10 cellular contexts compared by ENCODE assay signal in the genomic region with DNA sequence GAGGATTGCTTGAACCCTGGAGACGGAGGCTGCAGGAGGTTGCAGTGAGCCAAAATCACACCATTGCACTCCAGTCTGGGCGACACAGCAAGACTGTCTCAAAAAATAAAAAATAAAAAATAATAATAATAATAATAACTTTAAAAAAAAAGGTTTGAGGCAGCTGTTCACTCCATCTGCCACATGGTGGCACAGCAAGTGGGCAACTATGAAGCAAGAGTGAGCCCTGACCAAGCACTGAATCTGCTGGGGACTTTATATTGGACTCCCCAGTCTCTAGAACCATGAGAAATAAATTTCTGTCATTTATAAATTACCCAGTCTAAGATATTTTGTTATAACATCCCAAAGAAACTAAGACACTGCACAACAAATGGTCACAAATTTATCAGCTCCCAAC. TPM values are rescaled to one million over a fixed set of nuclear protein-coding genes. Genes with fewer than 3 reads are reported as not detected.
DNase-seq lines count a peak whose midpoint lies in the region; TF ChIP-seq lines count a peak whose summit lies in the region.
"Had no signal": no experiment of that assay in that cellular context is flagged by ENCODE, and none has a peak within 500 bp of the region (broad histone marks: within the 10 kb centered on the region; RNA-seq: fewer than 3 reads in every experiment).

No MANE protein-coding gene starts in this region.

- peak; percentile 15 to 25 for DNase-seq in AML-193 (lab: John Stamatoyannopoulos, UW)
- peak; percentile 42 for DNase-seq in HT-29 (ENCODE audit: low spot score)
- no peak for DNase-seq in brain microvascular endothelial cell
- DNase-seq in mesothelial cell of epicardium (ENCODE audit: low spot score in 2 of 2, unreplicated experiment in 2 of 2), result no peak
- no peak for DNase-seq in nucleus accumbens (lab: John Stamatoyannopoulos, UW)
- DNase-seq in T1000 (lab: John Stamatoyannopoulos, UW), result no peak
- DNase-seq in DMS79 treated with DMSO at 0.1 percent for 48 hours (lab: John Stamatoyannopoulos, UW), result no peak
- DNase-seq in LoVo (ENCODE audit: low spot score), result no peak
- DNase-seq: left cardiac atrium, NCI-H1417 had no signal

- no peaks in the 10 kb centered on the region for H3K36me3 ChIP-seq in brain microvascular endothelial cell (replicated peaks)

- peak; percentile 58 for TF ChIP-seq CTCF in brain microvascular endothelial cell (IDR thresholded peaks at IDR 0.05; ENCODE audit: low read depth, low read length, missing control alignments)
- peak; percentile 25 for TF ChIP-seq CTCF in mesothelial cell of epicardium (IDR thresholded peaks at IDR 0.05; ENCODE audit: unreplicated experiment)

- no peak overlapping the region for H3K4me3 ChIP-seq in brain microvascular endothelial cell (ENCODE audit: low read depth, low read length)

- H3K4me3 Mint-ChIP-seq in mesothelial cell of epicardium, result no peak overlapping the region

- peaks cover 6% of the 10 kb centered on the region for H3K4me1 Mint-ChIP-seq in mesothelial cell of epicardium

- H3K27ac ChIP-seq in brain microvascular endothelial cell, result no peak overlapping the region

- H3K36me3 Mint-ChIP-seq in mesothelial cell of epicardium, result peaks cover 19% of the 10 kb centered on the region

- H3K27me3 ChIP-seq in brain microvascular endothelial cell (replicated peaks), result no peaks in the 10 kb centered on the region

- no peaks in the 10 kb centered on the region for H3K9me3 Mint-ChIP-seq in mesothelial cell of epicardium

- H3K27me3 Mint-ChIP-seq in mesothelial cell of epicardium (ENCODE audit: low read depth), result no peaks in the 10 kb centered on the region

- in situ Hi-C loops in brain microvascular endothelial cell (cut with HindIII; ENCODE audit: low pct_ligation_motif_present, low sequenced_read_pairs), result no loop called here

- H3K27ac Mint-ChIP-seq in mesothelial cell of epicardium, result no peak overlapping the region

RNA-seq across cellular contexts. Expression of a gene that starts 14.6 kb away (rescaled TPM):
- total RNA-seq in HT-29 (2014; rRNA removed; shearing (Covaris generic)), result 206 and 239 TPM in 2 replicates
- 112 to 115 TPM (median 113 TPM) in 3 replicates for total RNA-seq in mesothelial cell of epicardium

RNA-seq across cellular contexts. Expression of a gene that starts 14.8 kb away (rescaled TPM):
- total RNA-seq in HT-29 (2014; rRNA removed; shearing (Covaris generic)), result 36.2 and 47.6 TPM in 2 replicates
- total RNA-seq in mesothelial cell of epicardium, result 35.7 to 38.0 TPM (median 37.0 TPM) in 3 replicates

RNA-seq across cellular contexts. Expression of a gene that starts 55.6 kb away (rescaled TPM):
- total RNA-seq in HT-29 (2014; rRNA removed; shearing (Covaris generic)), result 16.2 and 21.8 TPM in 2 replicates
- total RNA-seq in mesothelial cell of epicardium, result 0.57 to 1.0 TPM in 2 of 3 replicates, not detected in the other

Comparison
In these comparisons a context has a peak if more than half of its experiments do, and no peak if none do; other contexts are left out.
1. DNase-seq: peak in AML-193 (2 of 2) and HT-29 (single experiment); none in brain microvascular endothelial cell (single experiment), mesothelial cell of epicardium (0 of 2), nucleus accumbens (0 of 56), T1000 (single experiment), DMS79 treated with DMSO at 0.1 percent for 48 hours (single experiment) and LoVo (single experiment).